Comparison of ENCODE assay signal across 22 cellular contexts in the genomic region with DNA sequence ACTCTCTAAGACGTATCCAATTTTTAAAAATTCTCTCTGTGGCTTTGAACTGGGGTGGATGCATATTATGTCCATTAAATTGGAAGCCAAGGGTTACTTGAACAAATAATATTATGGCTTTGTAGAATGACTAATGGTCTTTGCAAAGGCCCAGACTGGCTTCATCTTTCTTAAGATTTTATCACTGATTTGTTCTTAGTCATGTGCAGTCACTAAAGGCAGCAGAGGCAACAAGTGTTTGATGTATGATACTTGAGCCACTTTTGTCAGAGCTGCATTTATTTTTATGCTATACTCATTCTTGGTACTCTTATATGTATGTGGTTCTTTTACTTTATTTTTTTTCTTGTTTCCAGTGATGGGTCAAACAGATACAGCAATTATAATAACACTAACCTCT.
DNase-seq lines count a peak whose midpoint lies in the region; TF ChIP-seq lines count a peak whose summit lies in the region.
"Had no signal": no experiment of that assay in that cellular context is flagged by ENCODE, and none has a peak within 500 bp of the region (broad histone marks: within the 10 kb centered on the region; RNA-seq: fewer than 3 reads in every experiment).

No MANE protein-coding gene starts in this region.

- H3K4me2 ChIP-seq in GM23248 (ENCODE audit: unreplicated experiment), result no peak overlapping the region

- peaks cover 15% of the 10 kb centered on the region for H3K4me1 ChIP-seq in GM23248 (ENCODE audit: insufficient read depth)

- H3K27ac Mint-ChIP-seq in brain (peak overlapping the region in 4 of 5 experiments; percentile 19 to 92 (median 45)), nephron (peak overlapping the region; percentile 10 to 61 (median 39))
- H3K27ac Mint-ChIP-seq: activated naive CD8-positive, alpha-beta T cell; activated T-helper 17 cell treated with anti-CD3 and anti-CD28 coated beads, Interleukin-2, amount 50 U/mL, for 72 hours; CD4-positive, CD25-positive, alpha-beta regulatory T cell; nephron progenitor cell; progenitor cell of endocrine pancreas had no signal

- H3K36me3 ChIP-seq in GM23248 (ENCODE audit: low read depth), result no peaks in the 10 kb centered on the region
- H3K36me3 ChIP-seq: sigmoid colon, thoracic aorta had no signal

- H3K4me3 Mint-ChIP-seq in brain (no peak overlapping the region), nephron (no peak overlapping the region)
- H3K4me3 Mint-ChIP-seq: activated naive CD8-positive, alpha-beta T cell; activated T-helper 17 cell treated with anti-CD3 and anti-CD28 coated beads, Interleukin-2, amount 50 U/mL, for 72 hours; CD4-positive, CD25-positive, alpha-beta regulatory T cell; nephron progenitor cell had no signal

- H3K9me2 ChIP-seq in GM23248 (ENCODE audit: insufficient read depth), result no peaks in the 10 kb centered on the region

- no peaks in the 10 kb centered on the region for H3K9me3 ChIP-seq in GM23248 (ENCODE audit: low read depth)
- H3K9me3 ChIP-seq: sigmoid colon, thoracic aorta had no signal

- H3K4me3 ChIP-seq in GM23248, result no peak overlapping the region
- H3K4me3 ChIP-seq: sigmoid colon, thoracic aorta had no signal

- no peak overlapping the region for H3K9ac ChIP-seq in GM23248

- no peaks in the 10 kb centered on the region for H3K9me3 Mint-ChIP-seq in brain
- H3K9me3 Mint-ChIP-seq in nephron, result no peaks in the 10 kb centered on the region
- H3K9me3 Mint-ChIP-seq: activated T-helper 17 cell treated with anti-CD3 and anti-CD28 coated beads, Interleukin-2, amount 50 U/mL, for 72 hours; CD4-positive, CD25-positive, alpha-beta regulatory T cell had no signal

- 80 to 85% methylated on average over 1 of the region's 1 CpG for WGBS in GM23248 (ENCODE audit: low coverage in 1 of 2, low lambda C conversion rate in 2 of 2, missing lambda C conversion rate in 2 of 2), 2 experiments

- H3K79me2 ChIP-seq in GM23248 (ENCODE audit: insufficient read depth), result no peaks in the 10 kb centered on the region

- H3F3A ChIP-seq in GM23248 (ENCODE audit: insufficient read depth), result peaks cover 18% of the 10 kb centered on the region

- H3K36me3 Mint-ChIP-seq in brain (no peaks in the 10 kb centered on the region), nephron (ENCODE audit: low read depth) (peaks cover 3% of the 10 kb centered on the region)
- H3K36me3 Mint-ChIP-seq: activated naive CD8-positive, alpha-beta T cell; CD4-positive, CD25-positive, alpha-beta regulatory T cell had no signal

- H4K20me1 ChIP-seq in GM23248 (ENCODE audit: insufficient read depth), result no peaks in the 10 kb centered on the region

- no peak overlapping the region for H2AFZ ChIP-seq in GM23248

- H3K27me3 ChIP-seq in GM23248 (replicated peaks; ENCODE audit: insufficient read depth), result no peaks in the 10 kb centered on the region
- H3K27me3 ChIP-seq: sigmoid colon had no signal

- in situ Hi-C loops in GM23248 (cut with MboI), result no loop called here

- H3K27ac ChIP-seq in GM23248, result no peak overlapping the region
- H3K27ac ChIP-seq: sigmoid colon, thoracic aorta had no signal

- DNase-seq in GM23248 (peak; percentile 65), M059J (ENCODE audit: low read depth) (peak; percentile 74), ecto neural progenitor cell (ENCODE audit: low spot score) (no peak), AG20443 (ENCODE audit: low spot score) (no peak), midbrain (lab: John Stamatoyannopoulos, UW) (no peak)
- DNase-seq: activated CD8-positive, alpha-beta memory T cell treated with anti-CD3 and anti-CD28 coated beads, Interleukin-2, amount 50 U/mL, for 4 hours; CD4-positive, CD25-positive, alpha-beta regulatory T cell; islet precursor cell; KG1; NCI-H1694; NCI-H526 treated with DMSO at 0.1 percent for 48 hours; nephron progenitor cell; sigmoid colon; stimulated activated CD4-positive, alpha-beta T cell treated with anti-CD3 and anti-CD28 coated beads, Interleukin-15, amount 100 ng/mL, for 24 hours; stimulated activated naive CD8-positive, alpha-beta T cell treated with anti-CD3 and anti-CD28 coated beads, Interleukin-15, Interleukin-2, amounts not matched to agents 100 U/mL and 50 U/mL, for 24 hours; T-helper 9 cell had no signal

- TF ChIP-seq CTCF in brain (conservative IDR thresholded peaks at IDR 0.05) (no peak), nephron (IDR thresholded peaks at IDR 0.05; ENCODE audit: unreplicated experiment in 3 of 3) (no peak)

- H3K27me3 Mint-ChIP-seq in brain (no peaks in the 10 kb centered on the region), nephron (ENCODE audit: low read depth) (no peaks in the 10 kb centered on the region)
- H3K27me3 Mint-ChIP-seq: CD4-positive, CD25-positive, alpha-beta regulatory T cell; progenitor cell of endocrine pancreas had no signal

- peaks cover 88% of the 10 kb centered on the region for H3K4me1 Mint-ChIP-seq in brain
- peaks cover 37% of the 10 kb centered on the region for H3K4me1 Mint-ChIP-seq in nephron
- H3K4me1 Mint-ChIP-seq: activated T-helper 17 cell treated with anti-CD3 and anti-CD28 coated beads, Interleukin-2, amount 50 U/mL, for 72 hours; CD4-positive, CD25-positive, alpha-beta regulatory T cell had no signal

Comparison
In these comparisons a context has a peak if more than half of its experiments do, and no peak if none do; other contexts are left out.
1. DNase-seq: peak in GM23248 (single experiment) and M059J (single experiment); none in ecto neural progenitor cell (single experiment), AG20443 (single experiment) and midbrain (single experiment).